26 cellular contexts compared by ENCODE assay signal in genomic region chr18:67281746-67282145, GRCh38.
"Had no signal": no experiment of that assay in that cellular context is flagged by ENCODE, and none has a peak within 500 bp of the region (broad histone marks: within the 10 kb centered on the region; RNA-seq: fewer than 3 reads in every experiment).

No MANE protein-coding gene starts in this region.

- DNase-seq: activated B cell treated with CpG ODN at 0.5 μM for 24 hours; activated CD4-positive, alpha-beta T cell treated with anti-CD3 and anti-CD28 coated beads, Interleukin-2, amount 50 U/mL, for 1 hour; activated CD8-positive, alpha-beta T cell treated with anti-CD3 and anti-CD28 coated beads for 36 hours; activated gamma-delta T cell treated with Interleukin-2 at 50 U/mL for 16 hours; activated naive CD4-positive, alpha-beta T cell treated with anti-CD3 and anti-CD28 coated beads, Interleukin-2, amount 50 U/mL, for 16 hours; activated T-cell treated with anti-CD3 and anti-CD28 coated beads, Interleukin-2, amount 50 U/mL, for 4 hours; dermis blood vessel endothelial cell; effector CD4-positive, alpha-beta T cell; esophagus squamous epithelium; foreskin melanocyte; heart right ventricle; kidney glomerular epithelial cell; left lung; lower lobe of right lung; mucosa of descending colon; ovary; small intestine; stimulated activated CD4-positive, alpha-beta T cell treated with anti-CD3 and anti-CD28 coated beads, Interleukin-4, amount 100 ng/mL, for 24 hours; T-helper 2 cell; trophoblast cell had no signal

- ATAC-seq: activated CD8-positive, alpha-beta T cell treated with anti-CD3 and anti-CD28 coated beads for 36 hours; activated T-cell treated with anti-CD3 and anti-CD28 coated beads, Interleukin-2, amount 50 U/mL, for 4 hours; activated T-helper 17 cell treated with anti-CD3 and anti-CD28 coated beads, Interleukin-2, amount 50 U/mL, for 72 hours; heart right ventricle; left lung; lower lobe of right lung; mucosa of descending colon; sciatic nerve; stimulated activated effector memory CD8-positive, alpha-beta T cell treated with anti-CD3 and anti-CD28 coated beads, Interleukin-12 subunit alpha, Interleukin-12 subunit beta, amount 100 ng/mL, for 72 hours had no signal

- H3K36me3 ChIP-seq: breast epithelium, esophagus squamous epithelium, heart right ventricle, left lung, lower lobe of right lung, ovary, thoracic aorta had no signal

- H3K27ac ChIP-seq: breast epithelium, epithelial cell of prostate, esophagus squamous epithelium, heart right ventricle, left lung, lower lobe of right lung, ovary, thoracic aorta had no signal

- H3K4me1 ChIP-seq: breast epithelium, esophagus squamous epithelium, heart right ventricle, left lung, lower lobe of right lung had no signal

- H3K9me3 ChIP-seq: breast epithelium, esophagus squamous epithelium, left lung, lower lobe of right lung, mucosa of descending colon, ovary, thoracic aorta had no signal

- H3K4me3 ChIP-seq: breast epithelium, esophagus squamous epithelium, heart right ventricle, left lung, lower lobe of right lung, mucosa of descending colon, ovary, thoracic aorta had no signal

- H3K27me3 ChIP-seq: breast epithelium, esophagus squamous epithelium, heart right ventricle, left lung, ovary had no signal
